In genomic region chr5:175650430-175651215, GRCh38 we compare ENCODE assay signal across 10 cellular contexts. TPM values are rescaled to one million over a fixed set of nuclear protein-coding genes. Genes with fewer than 3 reads are reported as not detected.
DNase-seq lines count a peak whose midpoint lies in the region; ATAC-seq and TF ChIP-seq lines count a peak whose summit lies in the region.
"Not testable (repeated sequence)": the region's sequence is repeated elsewhere in the genome, so short reads cannot be mapped to it uniquely, and the experiment has no call there.
"Had no signal": no experiment of that assay in that cellular context is flagged by ENCODE, and none has a peak within 500 bp of the region (broad histone marks: within the 10 kb centered on the region; RNA-seq: fewer than 3 reads in every experiment).

No MANE protein-coding gene starts in this region.

- peaks cover 0 to 11% (median 1%) of the 10 kb centered on the region in 3 donors for H3K27me3 Mint-ChIP-seq in CD14-positive monocyte (ENCODE audit: low read depth in 3 of 3)
- H3K27me3 Mint-ChIP-seq in activated CD4-positive, alpha-beta T cell treated with anti-CD3 and anti-CD28 coated beads for 36 hours; activated T-cell treated with anti-CD3 and anti-CD28 coated beads, Interleukin-2, amount 50 U/mL, for 72 hours (ENCODE audit: low read depth); activated naive CD8-positive, alpha-beta T cell; naive thymus-derived CD8-positive, alpha-beta T cell: not testable (repeated sequence)

- H3K9me3 Mint-ChIP-seq in CD14-positive monocyte: peaks cover 9 to 19% (median 12%) of the 10 kb centered on the region in 7 donors
- H3K9me3 Mint-ChIP-seq in activated CD4-positive, alpha-beta T cell treated with anti-CD3 and anti-CD28 coated beads for 36 hours (ENCODE audit: low read depth): peaks cover 18% of the 10 kb centered on the region
- H3K9me3 Mint-ChIP-seq in activated T-cell treated with anti-CD3 and anti-CD28 coated beads, Interleukin-2, amount 50 U/mL, for 72 hours: peaks cover 14 to 18% of the 10 kb centered on the region in 2 donors
- not testable (repeated sequence) for H3K9me3 Mint-ChIP-seq in activated naive CD8-positive, alpha-beta T cell (ENCODE audit: low read depth)
- peaks cover 0 to 21% (median 17%) of the 10 kb centered on the region in 9 donors for H3K9me3 Mint-ChIP-seq in naive thymus-derived CD8-positive, alpha-beta T cell

- peaks cover 3 to 13% of the 10 kb centered on the region in 2 donors for H3K36me3 Mint-ChIP-seq in CD14-positive monocyte
- peaks cover 14% of the 10 kb centered on the region for H3K36me3 Mint-ChIP-seq in activated CD4-positive, alpha-beta T cell treated with anti-CD3 and anti-CD28 coated beads for 36 hours (ENCODE audit: low read depth)
- peaks cover 24 to 30% of the 10 kb centered on the region in 2 donors for H3K36me3 Mint-ChIP-seq in activated T-cell treated with anti-CD3 and anti-CD28 coated beads, Interleukin-2, amount 50 U/mL, for 72 hours (ENCODE audit: insufficient read depth in 2 of 2)
- not testable (repeated sequence) for H3K36me3 Mint-ChIP-seq in activated naive CD8-positive, alpha-beta T cell
- H3K36me3 Mint-ChIP-seq in naive thymus-derived CD8-positive, alpha-beta T cell: peaks cover 0 to 14% (median 13%) of the 10 kb centered on the region in 3 donors

- ATAC-seq in activated CD4-positive, alpha-beta T cell treated with anti-CD3 and anti-CD28 coated beads for 36 hours; activated T-cell treated with anti-CD3 and anti-CD28 coated beads, Interleukin-2, amount 50 U/mL, for 72 hours (replicated peaks in 1 of 2); naive thymus-derived CD8-positive, alpha-beta T cell: not testable (repeated sequence)

- intact Hi-C loops in CD14-positive monocyte (cut with micrococcal nuclease): not testable (repeated sequence)
- intact Hi-C loops in activated CD4-positive, alpha-beta T cell treated with anti-CD3 and anti-CD28 coated beads for 36 hours (cut with DNase I, micrococcal nuclease): loop anchor here (5.0 kb wide), 3 partner anchors 47 to 887 kb away; partner anchors contain the start of genes RNF44 (in 1 of the 2) and SFXN1 (in 1 of the 2)

- not testable (repeated sequence) for H3K4me3 Mint-ChIP-seq in CD14-positive monocyte; activated CD4-positive, alpha-beta T cell treated with anti-CD3 and anti-CD28 coated beads for 36 hours; activated T-cell treated with anti-CD3 and anti-CD28 coated beads, Interleukin-2, amount 50 U/mL, for 72 hours
- H3K4me3 Mint-ChIP-seq in activated naive CD8-positive, alpha-beta T cell: peak overlapping the region; percentile 40
- H3K4me3 Mint-ChIP-seq in naive thymus-derived CD8-positive, alpha-beta T cell: peak overlapping the region in 8 of 10 donors; percentile 11 to 86 (median 56)

- H3K4me1 Mint-ChIP-seq in CD14-positive monocyte: peaks cover 54% of the 10 kb centered on the region
- H3K4me1 Mint-ChIP-seq in activated CD4-positive, alpha-beta T cell treated with anti-CD3 and anti-CD28 coated beads for 36 hours: peaks cover 64% of the 10 kb centered on the region
- peaks cover 73% of the 10 kb centered on the region for H3K4me1 Mint-ChIP-seq in activated T-cell treated with anti-CD3 and anti-CD28 coated beads, Interleukin-2, amount 50 U/mL, for 72 hours (ENCODE audit: low read depth)
- peaks cover 71% of the 10 kb centered on the region for H3K4me1 Mint-ChIP-seq in activated naive CD8-positive, alpha-beta T cell (ENCODE audit: low read depth)
- peaks cover 49 to 81% (median 65%) of the 10 kb centered on the region in 4 donors for H3K4me1 Mint-ChIP-seq in naive thymus-derived CD8-positive, alpha-beta T cell

- not testable (repeated sequence) for TF ChIP-seq CTCF in CD14-positive monocyte (IDR thresholded peaks at IDR 0.05); HEK293 (tag by site-specific recombination; IDR thresholded peaks at IDR 0.05)

- DNase-seq in CD14-positive monocyte (ENCODE audit: low spot score); activated CD4-positive, alpha-beta T cell treated with anti-CD3 and anti-CD28 coated beads for 36 hours; activated T-cell treated with anti-CD3 and anti-CD28 coated beads, Interleukin-2, amount 50 U/mL, for 72 hours; naive thymus-derived CD8-positive, alpha-beta T cell: not testable (repeated sequence)
- peak; percentile 55 for DNase-seq in RPMI8226

- CTCF ChIA-PET in HEK293 (lab: Yijun Ruan, JAX): interaction anchor here (1.0 kb wide), 1 partner anchor 79 kb away, joined by 3 read pairs; no protein-coding TSS in a partner anchor
- CTCF ChIA-PET in activated CD4-positive, alpha-beta T cell treated with anti-CD3 and anti-CD28 coated beads for 36 hours (lab: Charles Lee): interaction anchor here (0.8 to 1.4 kb wide), 5 partner anchors 40 to 186 kb away, joined by 3 to 5 read pairs (median 3); no protein-coding TSS in a partner anchor

- POLR2A ChIA-PET in HEK293 (lab: Yijun Ruan, JAX); activated CD4-positive, alpha-beta T cell treated with anti-CD3 and anti-CD28 coated beads for 36 hours (lab: Charles Lee); naive thymus-derived CD8-positive, alpha-beta T cell (lab: Charles Lee): not testable (repeated sequence)

- H3K9me3 ChIP-seq in HEK293 (ENCODE audit: control insufficient read depth, insufficient read depth, low read depth, low read length): not testable (repeated sequence)

- peak overlapping the region in 5 of 7 donors; percentile 8 to 70 (median 47) for H3K27ac Mint-ChIP-seq in CD14-positive monocyte
- H3K27ac Mint-ChIP-seq in activated CD4-positive, alpha-beta T cell treated with anti-CD3 and anti-CD28 coated beads for 36 hours: peak overlapping the region; percentile 89
- peak overlapping the region; percentile 20 for H3K27ac Mint-ChIP-seq in activated T-cell treated with anti-CD3 and anti-CD28 coated beads, Interleukin-2, amount 50 U/mL, for 72 hours
- H3K27ac Mint-ChIP-seq in activated naive CD8-positive, alpha-beta T cell: peak overlapping the region; percentile 99
- H3K27ac Mint-ChIP-seq in naive thymus-derived CD8-positive, alpha-beta T cell: peak overlapping the region in 6 of 10 donors; percentile 15 to 98 (median 66)

- not testable (repeated sequence) for H3K27ac ChIP-seq in HEK293 (ENCODE audit: extremely low read depth, low read depth, low read length)

- H3K4me3 ChIP-seq in HEK293 (ENCODE audit: low read depth, low read length): not testable (repeated sequence)

- not testable (repeated sequence) for H3K36me3 ChIP-seq in HEK293 (ENCODE audit: control insufficient read depth in 2 of 2, insufficient read depth in 1 of 2, low read length in 2 of 2)

- H3K4me1 ChIP-seq in HEK293 (ENCODE audit: control insufficient read depth, insufficient read depth, low read length): not testable (repeated sequence)

TF ChIP-seq in HEK293, 187 proteins besides CTCF, POLR2A, EP300 and RAD21:
- peak; percentile 76 for TF ChIP-seq ZNF366 (tag by site-specific recombination; conservative IDR thresholded peaks at IDR 0.05)
- TF ChIP-seq ZNF596 (tag by site-specific recombination; IDR thresholded peaks at IDR 0.05): peak; percentile 65; the same call in 1 of the 2 replicates
- TF ChIP-seq PRDM1 (tag by site-specific recombination; IDR thresholded peaks at IDR 0.05): peak; percentile 100

RNA-seq across cellular contexts. Expression of gene HRH2, which starts 7.2 kb away (rescaled TPM):
- 10 to 100 TPM; 10.6 to 25.5 TPM for polyA plus RNA-seq in CD14-positive monocyte
- total RNA-seq in activated CD4-positive, alpha-beta T cell treated with anti-CD3 and anti-CD28 coated beads for 36 hours: 10 to 100 TPM; 12.3 to 16.9 TPM
- total RNA-seq in activated T-cell treated with anti-CD3 and anti-CD28 coated beads, Interleukin-2, amount 50 U/mL, for 72 hours: 10 to 100 TPM; 18.4 to 22.8 TPM
- total RNA-seq in naive thymus-derived CD8-positive, alpha-beta T cell: 1 to 10 TPM; 2.0 to 2.4 TPM
- polyA plus RNA-seq in naive thymus-derived CD8-positive, alpha-beta T cell: 1 to 10 TPM; 2.6 to 8.6 (median 5.5) TPM
- total RNA-seq: Calu3, HFFc6 had no signal
- polyA plus RNA-seq: AG04450 had no signal

Comparison
In these comparisons a context has a peak if more than half of its experiments do, and no peak if none do; other contexts are left out.
1. H3K27ac Mint-ChIP-seq: peak in every context shown above with its lines; median percentile 99 in activated naive CD8-positive, alpha-beta T cell; 89 in activated CD4-positive, alpha-beta T cell treated with anti-CD3 and anti-CD28 coated beads for 36 hours; 66 in naive thymus-derived CD8-positive, alpha-beta T cell; 47 in CD14-positive monocyte; 20 in activated T-cell treated with anti-CD3 and anti-CD28 coated beads, Interleukin-2, amount 50 U/mL, for 72 hours.